17 cellular contexts compared by ENCODE assay signal in genomic region chr9:109403116-109403515, GRCh38.
DNase-seq lines count a peak whose midpoint lies in the region; TF ChIP-seq lines count a peak whose summit lies in the region.
"Had no signal": no experiment of that assay in that cellular context is flagged by ENCODE, and none has a peak within 500 bp of the region (broad histone marks: within the 10 kb centered on the region; RNA-seq: fewer than 3 reads in every experiment).

No MANE protein-coding gene starts in this region.

- no peak overlapping the region for H3K4me3 ChIP-seq in AG10803 (ENCODE audit: low read length)
- H3K4me3 ChIP-seq: BLaER1 treated with 17β-estradiol and CSF1 and Interleukin-3, amounts not matched to agents 10 nM and 100 nM; MG63 had no signal

- H3K4me3 Mint-ChIP-seq in osteocyte (ENCODE audit: unreplicated experiment) = no peak overlapping the region
- H3K4me3 Mint-ChIP-seq: CD8-positive, alpha-beta T cell; H9 had no signal

- peaks cover 15% of the 10 kb centered on the region for H3K36me3 Mint-ChIP-seq in osteocyte (ENCODE audit: unreplicated experiment)
- H3K36me3 Mint-ChIP-seq: CD8-positive, alpha-beta T cell had no signal

- peaks cover 19% of the 10 kb centered on the region for H3K4me1 Mint-ChIP-seq in osteocyte (ENCODE audit: unreplicated experiment)

- H3K9me3 Mint-ChIP-seq in osteocyte (ENCODE audit: unreplicated experiment) = no peaks in the 10 kb centered on the region
- H3K9me3 Mint-ChIP-seq: CD8-positive, alpha-beta T cell; H9 had no signal

- H3K27me3 Mint-ChIP-seq in osteocyte (ENCODE audit: unreplicated experiment) = no peaks in the 10 kb centered on the region

- peak; percentile 29 for DNase-seq in AG10803 (ENCODE audit: low read depth)
- peak; percentile 3 for DNase-seq in LHCN-M2 (ENCODE audit: low read depth)
- DNase-seq in dedifferentiated amniotic fluid mesenchymal stem cell (ENCODE audit: extremely low spot score) = peak; percentile 33
- DNase-seq in osteocyte (ENCODE audit: extremely low spot score, unreplicated experiment) = no peak
- DNase-seq in stimulated activated CD4-positive, alpha-beta T cell treated with anti-CD3 and anti-CD28 coated beads, Interleukin-12 subunit alpha, Interleukin-12 subunit beta, amount 100 ng/mL, for 4 hours = no peak
- DNase-seq in activated CD4-positive, alpha-beta T cell treated with anti-CD3 and anti-CD28 coated beads for 1 hour = no peak
- no peak for DNase-seq in NCI-H1694 treated with DMSO at 0.1 percent for 48 hours (lab: John Stamatoyannopoulos, UW)
- DNase-seq: CD8-positive, alpha-beta T cell; H9; IMR-90; MG63; NCI-H1048; NCI-H1436 treated with DMSO at 0.1 percent for 48 hours; NCI-H2029 treated with DMSO at 0.1 percent for 48 hours; NCI-H2171; NCI-H69 had no signal

- H3K27ac Mint-ChIP-seq in osteocyte (ENCODE audit: unreplicated experiment) = peak overlapping the region; percentile 36
- H3K27ac Mint-ChIP-seq: CD8-positive, alpha-beta T cell; H9 had no signal

- no peak for TF ChIP-seq CTCF in AG10803 (conservative IDR thresholded peaks at IDR 0.05; ENCODE audit: low read length)
- TF ChIP-seq CTCF in osteocyte (IDR thresholded peaks at IDR 0.05) = no peak

Comparison
In these comparisons a context has a peak if more than half of its experiments do, and no peak if none do; other contexts are left out.
1. DNase-seq: peak in AG10803 (single experiment), LHCN-M2 (single experiment) and dedifferentiated amniotic fluid mesenchymal stem cell (single experiment); none in osteocyte (single experiment), stimulated activated CD4-positive, alpha-beta T cell treated with anti-CD3 and anti-CD28 coated beads, Interleukin-12 subunit alpha, Interleukin-12 subunit beta, amount 100 ng/mL, for 4 hours (single experiment), activated CD4-positive, alpha-beta T cell treated with anti-CD3 and anti-CD28 coated beads for 1 hour (single experiment) and NCI-H1694 treated with DMSO at 0.1 percent for 48 hours (single experiment).